33 cellular contexts compared by ENCODE assay signal in the genomic region with DNA sequence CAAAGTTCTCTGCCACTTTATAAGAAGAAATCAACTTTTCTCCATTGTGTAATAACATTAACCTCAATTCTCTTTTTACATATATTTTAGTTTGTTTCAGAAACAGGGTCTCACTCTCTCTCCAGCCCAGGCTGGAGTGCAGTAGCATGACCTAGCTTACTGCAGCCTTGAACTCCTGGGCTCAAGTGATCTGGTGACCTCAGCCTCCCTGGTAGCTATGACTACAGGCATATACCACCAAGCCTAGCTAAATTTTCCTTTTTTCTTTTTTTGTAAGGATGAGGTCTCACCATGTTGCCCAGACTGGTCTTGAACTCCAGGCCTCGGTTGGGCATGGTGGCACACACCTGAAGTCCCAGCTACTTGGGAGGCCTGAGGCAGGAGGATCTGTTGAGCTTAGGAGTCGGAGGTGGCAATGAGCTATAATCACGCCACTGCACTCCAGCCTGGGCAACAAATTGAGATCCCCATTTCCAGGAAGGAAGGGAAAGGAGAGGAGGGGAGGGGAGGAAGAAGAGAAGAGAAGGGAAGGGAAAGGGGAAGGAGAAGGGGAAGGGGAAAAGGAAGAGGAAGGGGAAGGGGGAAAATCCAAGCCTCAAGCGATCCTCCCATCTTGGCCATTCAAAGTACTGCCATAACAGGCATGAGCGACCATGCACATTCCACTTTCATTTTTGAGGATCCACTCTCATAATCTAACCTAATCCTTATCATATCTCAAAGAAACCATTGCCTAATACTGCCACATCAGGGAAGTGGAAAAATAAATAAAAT.
"Had no signal": no experiment of that assay in that cellular context is flagged by ENCODE, and none has a peak within 500 bp of the region (broad histone marks: within the 10 kb centered on the region; RNA-seq: fewer than 3 reads in every experiment).

No MANE protein-coding gene starts in this region.

- DNase-seq: activated B cell treated with CpG ODN at 0.5 μM for 24 hours; activated CD4-positive, alpha-beta memory T cell treated with anti-CD3 and anti-CD28 coated beads for 36 hours; activated CD4-positive, alpha-beta T cell treated with anti-CD3 and anti-CD28 coated beads for 4 hours; activated CD4-positive, alpha-beta T cell treated with anti-CD3 and anti-CD28 coated beads, Interleukin-2, amount 10 ng/mL, durations not matched to agents 24 days and 14 days; activated CD4-positive, alpha-beta T cell treated with anti-CD3 and anti-CD28 coated beads, Interleukin-2, amount 50 U/mL, for 1 hour; activated CD4-positive, alpha-beta T cell treated with anti-CD3 and anti-CD28 coated beads, Interleukin-2, amount 50 U/mL, for 4 hours; activated CD4-positive, CD25-positive, alpha-beta regulatory T cell treated with anti-CD3 and anti-CD28 coated beads, Interleukin-2, amount 50 U/mL, for 72 hours; activated CD8-positive, alpha-beta memory T cell treated with anti-CD3 and anti-CD28 coated beads, Interleukin-2, amount 50 U/mL, for 4 hours; activated CD8-positive, alpha-beta T cell treated with anti-CD3 and anti-CD28 coated beads for 36 hours; activated effector memory CD4-positive, alpha-beta T cell treated with anti-CD3 and anti-CD28 coated beads, Interleukin-2, amount 50 U/mL, for 16 hours; activated gamma-delta T cell treated with Interleukin-2 at 50 U/mL for 16 hours; activated naive CD4-positive, alpha-beta T cell; activated naive CD4-positive, alpha-beta T cell treated with anti-CD3 and anti-CD28 coated beads for 36 hours; activated naive CD4-positive, alpha-beta T cell treated with anti-CD3 and anti-CD28 coated beads, Interleukin-2, amount 50 U/mL, for 16 hours; activated naive CD8-positive, alpha-beta T cell treated with anti-CD3 and anti-CD28 coated beads for 36 hours; activated T-cell treated with anti-CD3 and anti-CD28 coated beads for 4 hours; activated T-cell treated with anti-CD3 and anti-CD28 coated beads, Interleukin-2, amount 50 U/mL, for 1 hour; activated T-cell treated with anti-CD3 and anti-CD28 coated beads, Interleukin-2, amount 50 U/mL, for 4 hours; activated T-cell treated with anti-CD3 and anti-CD28 coated beads, Interleukin-2, amount 50 U/mL, for 72 hours; adrenal gland; amniotic stem cell; aorta; caudate nucleus; cerebellar nuclear complex; T-helper 2 cell; T-helper 9 cell had no signal

- FAIRE-seq: astrocyte, bronchial epithelial cell, TTC549 had no signal

- H3K4me3 ChIP-seq: adrenal gland, cardiac muscle cell had no signal

- H3K9me3 ChIP-seq: adrenal gland had no signal

- ATAC-seq: activated CD8-positive, alpha-beta T cell treated with anti-CD3 and anti-CD28 coated beads for 36 hours; activated naive CD4-positive, alpha-beta T cell treated with anti-CD3 and anti-CD28 coated beads, Interleukin-2, amount 50 U/mL, for 72 hours; activated T-cell treated with anti-CD3 and anti-CD28 coated beads, Interleukin-2, amount 50 U/mL, for 4 hours; activated T-cell treated with anti-CD3 and anti-CD28 coated beads, Interleukin-2, amount 50 U/mL, for 72 hours; activated T-helper 17 cell treated with anti-CD3 and anti-CD28 coated beads, Interleukin-2, amount 50 U/mL, for 72 hours had no signal

- H3K27me3 ChIP-seq: adrenal gland, cardiac muscle cell had no signal

- H3K4me1 ChIP-seq: adrenal gland had no signal

- H3K27ac ChIP-seq: adrenal gland, cardiac muscle cell, VCaP had no signal
